13 cellular contexts compared by ENCODE assay signal in genomic region chr13:50244355-50244912, GRCh38.
DNase-seq lines count a peak whose midpoint lies in the region; ATAC-seq, FAIRE-seq and TF ChIP-seq lines count a peak whose summit lies in the region.
"Had no signal": no experiment of that assay in that cellular context is flagged by ENCODE, and none has a peak within 500 bp of the region (broad histone marks: within the 10 kb centered on the region; RNA-seq: fewer than 3 reads in every experiment).

No MANE protein-coding gene starts in this region.

- H3K27me3 Mint-ChIP-seq in T-helper 17 cell (no peaks in the 10 kb centered on the region), neural crest cell (ENCODE audit: low read depth) (no peaks in the 10 kb centered on the region)

- H4K20me1 ChIP-seq in HCT116 (ENCODE audit: insufficient read depth) = peaks cover 5% of the 10 kb centered on the region; the same call in 1 of the 2 replicates

- peaks cover 3% of the 10 kb centered on the region for H3K36me3 Mint-ChIP-seq in T-helper 17 cell (ENCODE audit: low read depth)
- no peaks in the 10 kb centered on the region for H3K36me3 Mint-ChIP-seq in neural crest cell (ENCODE audit: low read depth)

- TF ChIP-seq EP300 in stomach (IDR thresholded peaks at IDR 0.05) = no peak

- no TSS peak for BruUV-seq in HCT116 (replicated peaks; lab: Mats Ljungman, UMichigan)

- POLR2A ChIA-PET in HCT116 (lab: Charles Lee) = no interaction called here

- H3K4me1 Mint-ChIP-seq in T-helper 17 cell (peaks cover 31% of the 10 kb centered on the region), neural crest cell (peaks cover 30% of the 10 kb centered on the region)

- peaks cover 26 to 28% of the 10 kb centered on the region in 2 experiments for H3K4me1 ChIP-seq in HCT116 (ENCODE audit: control insufficient read depth in 1 of 2, insufficient read depth in 2 of 2, low read length in 2 of 2)
- peaks cover 6 to 15% (median 8%) of the 10 kb centered on the region in 4 donors for H3K4me1 ChIP-seq in stomach

- H3K79me2 ChIP-seq in HCT116 (ENCODE audit: insufficient read depth, low read length) = no peaks in the 10 kb centered on the region

- H3K27ac Mint-ChIP-seq in T-helper 17 cell = no peak overlapping the region
- H3K27ac Mint-ChIP-seq in neural crest cell (ENCODE audit: unreplicated experiment) = peak overlapping the region; percentile 35
- H3K27ac Mint-ChIP-seq: activated naive CD8-positive, alpha-beta T cell treated with anti-CD3 and anti-CD28 coated beads, Interleukin-2, amount 10 ng/mL, durations not matched to agents 7 days and 5 days had no signal

- TF ChIP-seq RAD21 in HCT116 (IDR thresholded peaks at IDR 0.05; ENCODE audit: low read depth) = no peak

- H3K36me3 ChIP-seq in HCT116 (ENCODE audit: control insufficient read depth in 1 of 2, insufficient read depth in 2 of 2, low read length in 2 of 2) (no peaks in the 10 kb centered on the region), stomach (no peaks in the 10 kb centered on the region)

- CTCF ChIA-PET in HCT116 (lab: Charles Lee) = no interaction called here

- no peaks in the 10 kb centered on the region for H3K9me3 Mint-ChIP-seq in neural crest cell

- H3K9ac ChIP-seq in HCT116 (ENCODE audit: low read length) = no peak overlapping the region
- H3K9ac ChIP-seq: KMS-11 had no signal

- peak overlapping the region; percentile 37 for H3K4me3 Mint-ChIP-seq in T-helper 17 cell
- no peak overlapping the region for H3K4me3 Mint-ChIP-seq in neural crest cell
- H3K4me3 Mint-ChIP-seq: activated naive CD8-positive, alpha-beta T cell treated with anti-CD3 and anti-CD28 coated beads, Interleukin-2, amount 10 ng/mL, durations not matched to agents 7 days and 5 days had no signal

- no peak for FAIRE-seq in GM12892 (lab: Jason Lieb, UNC)
- FAIRE-seq: H1 had no signal

- ATAC-seq in GM18498 (IDR thresholded peaks at IDR 0.05; ENCODE audit: unreplicated experiment) = peak; percentile 16
- peak; percentile 24 for ATAC-seq in HCT116
- no peak for ATAC-seq in T-helper 17 cell
- no peak for ATAC-seq in HG03139 (IDR thresholded peaks at IDR 0.05; ENCODE audit: unreplicated experiment)
- ATAC-seq in HG03045 (IDR thresholded peaks at IDR 0.05; ENCODE audit: unreplicated experiment) = no peak

- TF ChIP-seq CTCF in HCT116 (IDR thresholded peaks at IDR 0.05 in 2 of 3, conservative IDR thresholded peaks at IDR 0.05 in 1 of 3; ENCODE audit: borderline replicate concordance in 1 of 3, insufficient read depth in 1 of 3, low read depth in 2 of 3, low read length in 2 of 3) (no peak), neural crest cell (conservative IDR thresholded peaks at IDR 0.05) (no peak), stomach (IDR thresholded peaks at IDR 0.05) (no peak)

- H3K27me3 ChIP-seq in HCT116 (ENCODE audit: insufficient read depth, low read length) (0 out of 2 replicates have a peak, but pooled peaks cover 3% of the 10 kb centered on the region), stomach (no peaks in the 10 kb centered on the region)

- no peaks in the 10 kb centered on the region for H3K9me2 ChIP-seq in HCT116 (ENCODE audit: insufficient read depth)

- WGBS in stomach, 5 donors = 73 to 81% (median 74%) methylated on average over 8 of the region's 8 CpGs

- DNase-seq in HCT116 (ENCODE audit: low read depth, low spot score) (no peak), T-helper 17 cell (no peak), neural crest cell (ENCODE audit: low read depth, low spot score) (no peak), GM12892 (ENCODE audit: insufficient read length) (no peak), stomach (no peak)
- DNase-seq: activated naive CD8-positive, alpha-beta T cell treated with anti-CD3 and anti-CD28 coated beads, Interleukin-2, amount 10 ng/mL, durations not matched to agents 7 days and 5 days; NCI-H510A had no signal

- H3K4me2 ChIP-seq in HCT116 (ENCODE audit: low read length) = peak overlapping the region; percentile 65
- H3K4me2 ChIP-seq: KMS-11 had no signal

- no peak overlapping the region for H2AFZ ChIP-seq in HCT116 (ENCODE audit: low read depth, low read length, poor library complexity, severe bottlenecking)

- TF ChIP-seq POLR2A in HCT116 (IDR thresholded peaks at IDR 0.05; ENCODE audit: borderline replicate concordance, extremely low read depth, insufficient read depth, insufficient read length) = no peak
- no peak for TF ChIP-seq POLR2A in GM12892 (IDR thresholded peaks at IDR 0.05; ENCODE audit: low read depth, low read length)
- TF ChIP-seq POLR2A in stomach (IDR thresholded peaks at IDR 0.05) = no peak

- H3K4me3 ChIP-seq in HCT116 (replicated peaks in 1 of 2; ENCODE audit: low read depth in 1 of 2, low read length in 2 of 2) (peak overlapping the region in 1 of 2 experiments; percentile 33; a peak in 2 of 4 replicates), stomach (no peak overlapping the region)

- intact Hi-C loops in HCT116 (cut with micrococcal nuclease) = no loop called here
- intact Hi-C loops in stomach (cut with DNase I; ENCODE audit: low total_unique reads) = no loop called here

- H3K9me3 ChIP-seq in HCT116 (ENCODE audit: control insufficient read depth in 1 of 2, insufficient read depth in 1 of 2, low read depth in 1 of 2, low read length in 2 of 2) (no peaks in the 10 kb centered on the region), T-helper 17 cell (ENCODE audit: control insufficient read depth, low read length, poor library complexity, severe bottlenecking) (no peaks in the 10 kb centered on the region), stomach (no peaks in the 10 kb centered on the region)

- RAD21 ChIA-PET in HCT116 (lab: Charles Lee; ENCODE audit: low non-redundant PET in 1 of 2, low total read pairs in 2 of 2, uncharacterized antibody in 2 of 2, unreplicated experiment in 2 of 2) = interaction anchor here in 1 of 2 experiments (1.0 kb wide), 1 partner anchor 58 kb away, joined by 3 read pairs; no protein-coding TSS in a partner anchor

- peak overlapping the region; percentile 33; the same call in 1 of the 2 replicates for H3K27ac ChIP-seq in HCT116 (ENCODE audit: low read depth, low read length)
- peak overlapping the region in 2 of 5 donors; percentile 1 to 13 for H3K27ac ChIP-seq in stomach
- H3K27ac ChIP-seq: epithelial cell of prostate, KMS-11 had no signal

TF ChIP-seq in HCT116, 20 proteins besides CTCF, POLR2A, EP300 and RAD21:
- TF ChIP-seq YY1 (IDR thresholded peaks at IDR 0.05; ENCODE audit: extremely low read depth, insufficient replicate concordance, low read depth, low read length) = no peak
- TF ChIP-seq ZFX (IDR thresholded peaks at IDR 0.05) = no peak
- no peak for TF ChIP-seq CBX3 (IDR thresholded peaks at IDR 0.05; ENCODE audit: low read depth)
- no peak for TF ChIP-seq EZH2phosphoT487 (IDR thresholded peaks at IDR 0.05; ENCODE audit: borderline replicate concordance)
- TF ChIP-seq JUND (IDR thresholded peaks at IDR 0.05) = no peak
- TF ChIP-seq POLR2AphosphoS5 (IDR thresholded peaks at IDR 0.05; ENCODE audit: low read depth, low read length) = no peak
- no peak for TF ChIP-seq SIN3A (IDR thresholded peaks at IDR 0.05; ENCODE audit: low read depth)
- no peak for TF ChIP-seq CEBPB (IDR thresholded peaks at IDR 0.05; ENCODE audit: low read depth)
- TF ChIP-seq MAX (IDR thresholded peaks at IDR 0.05) = no peak
- no peak for TF ChIP-seq SP1 (IDR thresholded peaks at IDR 0.05; ENCODE audit: low read depth)
- no peak for TF ChIP-seq REST (IDR thresholded peaks at IDR 0.05; ENCODE audit: low read depth)
- no peak for TF ChIP-seq EGR1 (IDR thresholded peaks at IDR 0.05; ENCODE audit: low read depth)
- TF ChIP-seq, protein P1, sequence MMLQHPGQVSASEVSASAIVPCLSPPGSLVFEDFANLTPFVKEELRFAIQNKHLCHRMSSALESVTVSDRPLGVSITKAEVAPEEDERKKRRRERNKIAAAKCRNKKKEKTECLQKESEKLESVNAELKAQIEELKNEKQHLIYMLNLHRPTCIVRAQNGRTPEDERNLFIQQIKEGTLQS (IDR thresholded peaks at IDR 0.05) = no peak
- TF ChIP-seq EZH2 (IDR thresholded peaks at IDR 0.05) = no peak
- no peak for TF ChIP-seq TCF7L2 (IDR thresholded peaks at IDR 0.05; ENCODE audit: borderline replicate concordance, extremely low read depth, insufficient read depth, insufficient read length)

Comparison
In these comparisons a context has a peak if more than half of its experiments do, and no peak if none do; other contexts are left out.
1. ATAC-seq: peak in GM18498 (single experiment) and HCT116 (single experiment); none in T-helper 17 cell (single experiment), HG03139 (single experiment) and HG03045 (single experiment).